ENCODE assay signal across 16 cellular contexts in genomic region chr2:196295005-196295404, GRCh38.
A peak's percentile ranks its signal among the peaks of the same experiment; 100 is the strongest.
DNase-seq lines count a peak whose midpoint lies in the region; ATAC-seq and TF ChIP-seq lines count a peak whose summit lies in the region.
"Had no signal": no experiment of that assay in that cellular context is flagged by ENCODE, and none has a peak within 500 bp of the region (broad histone marks: within the 10 kb centered on the region; RNA-seq: fewer than 3 reads in every experiment).

No MANE protein-coding gene starts in this region.

- peak overlapping the region; percentile 45 for H2AFZ ChIP-seq in osteoblast (ENCODE audit: low read length)
- H2AFZ ChIP-seq: neural progenitor cell had no signal

- H3K4me2 ChIP-seq in osteoblast (ENCODE audit: insufficient read depth, low read length), result no peak overlapping the region
- H3K4me2 ChIP-seq: neural progenitor cell had no signal

- H3K9ac ChIP-seq in adipocyte (ENCODE audit: low read length), result peak overlapping the region; percentile 30
- H3K9ac ChIP-seq: neural progenitor cell had no signal

- H3K4me1 ChIP-seq in adipocyte (ENCODE audit: control insufficient read depth, insufficient read depth, low read length) (peaks cover 22% of the 10 kb centered on the region), osteoblast (ENCODE audit: insufficient read depth, low read length) (peaks cover 32% of the 10 kb centered on the region)
- H3K4me1 ChIP-seq: neural progenitor cell had no signal

- peak; percentile 19 for DNase-seq in adipocyte (ENCODE audit: low read depth)
- DNase-seq in osteoblast (ENCODE audit: insufficient read length, low spot score, missing footprints), result no peak
- no peak for DNase-seq in DMS114 treated with DMSO at 0.1 percent for 48 hours (lab: John Stamatoyannopoulos, UW; ENCODE audit: unreplicated experiment)
- DNase-seq in NCI-H2029 (lab: John Stamatoyannopoulos, UW), result no peak
- DNase-seq: activated CD4-positive, alpha-beta T cell treated with anti-CD3 and anti-CD28 coated beads, Interleukin-2, amount 50 U/mL, for 48 hours; amygdala; DMS153; NCI-H146; stimulated activated CD4-positive, alpha-beta T cell treated with anti-CD3 and anti-CD28 coated beads, Interleukin-1b, Interleukin-23, amount 100 ng/mL, for 48 hours had no signal

- TF ChIP-seq CTCF in osteoblast (IDR thresholded peaks at IDR 0.05; ENCODE audit: extremely low read depth, low read depth, low read length), result no peak

- peak overlapping the region; percentile 88 for H3K27ac ChIP-seq in osteoblast (ENCODE audit: low read depth, low read length)
- H3K27ac ChIP-seq: neural progenitor cell, SK-N-MC, thoracic aorta had no signal

- peak; percentile 41 for ATAC-seq in GM18502 (IDR thresholded peaks at IDR 0.05; ENCODE audit: poor library complexity, unreplicated experiment)
- peak; percentile 55 for ATAC-seq in HG02885 (IDR thresholded peaks at IDR 0.05; ENCODE audit: poor library complexity, unreplicated experiment)
- no peak for ATAC-seq in GM19035 (IDR thresholded peaks at IDR 0.05; ENCODE audit: unreplicated experiment)
- no peak for ATAC-seq in HG03045 (IDR thresholded peaks at IDR 0.05; ENCODE audit: unreplicated experiment)

- H3K4me3 ChIP-seq in adipocyte (ENCODE audit: low read length), result peak overlapping the region; percentile 21
- no peak overlapping the region for H3K4me3 ChIP-seq in osteoblast (ENCODE audit: insufficient read depth, low read length)
- H3K4me3 ChIP-seq: neural progenitor cell, SK-N-MC, thoracic aorta had no signal

- H3K27me3 ChIP-seq in adipocyte (replicated peaks; ENCODE audit: control insufficient read depth, insufficient read depth, low read length) (no peaks in the 10 kb centered on the region), osteoblast (ENCODE audit: insufficient read depth, low read length) (no peaks in the 10 kb centered on the region)
- H3K27me3 ChIP-seq: neural progenitor cell had no signal

- H3K79me2 ChIP-seq in osteoblast (ENCODE audit: insufficient read depth, low read length), result no peaks in the 10 kb centered on the region

- H4K20me1 ChIP-seq in osteoblast (ENCODE audit: insufficient read depth, low read length), result no peaks in the 10 kb centered on the region

- no peaks in the 10 kb centered on the region for H3K36me3 ChIP-seq in adipocyte (ENCODE audit: control insufficient read depth, insufficient read depth, low read length, severe bottlenecking)
- no peaks in the 10 kb centered on the region for H3K36me3 ChIP-seq in osteoblast (ENCODE audit: insufficient read depth, low read length)
- H3K36me3 ChIP-seq: neural progenitor cell, thoracic aorta had no signal

- no peaks in the 10 kb centered on the region for H3K9me3 ChIP-seq in adipocyte (ENCODE audit: control insufficient read depth, low read length)
- no peaks in the 10 kb centered on the region for H3K9me3 ChIP-seq in osteoblast (ENCODE audit: low read depth, low read length)
- H3K9me3 ChIP-seq: thoracic aorta had no signal

Comparison
In these comparisons a context has a peak if more than half of its experiments do, and no peak if none do; other contexts are left out.
1. ATAC-seq: peak in GM18502 (single experiment) and HG02885 (single experiment); none in GM19035 (single experiment) and HG03045 (single experiment).